ENCODE assay signal across 22 cellular contexts in genomic region chr6:106731144-106731842, GRCh38.
DNase-seq lines count a peak whose midpoint lies in the region; ATAC-seq, FAIRE-seq and TF ChIP-seq lines count a peak whose summit lies in the region.
"Had no signal": no experiment of that assay in that cellular context is flagged by ENCODE, and none has a peak within 500 bp of the region (broad histone marks: within the 10 kb centered on the region; RNA-seq: fewer than 3 reads in every experiment).

No MANE protein-coding gene starts in this region.

- H2AFZ ChIP-seq in GM23248: no peak overlapping the region

- H3F3A ChIP-seq in GM23248 (ENCODE audit: insufficient read depth): no peaks in the 10 kb centered on the region

- no peaks in the 10 kb centered on the region for H3K27me3 Mint-ChIP-seq in Calu3 (ENCODE audit: unreplicated experiment)

- no peak overlapping the region for H3K9ac ChIP-seq in GM23248

- no peaks in the 10 kb centered on the region for H3K9me3 Mint-ChIP-seq in Calu3 (ENCODE audit: low read depth, unreplicated experiment)
- H3K9me3 Mint-ChIP-seq: stimulated activated naive CD8-positive, alpha-beta T cell treated with anti-CD3 and anti-CD28 coated beads, Interleukin-15, amount 100 ng/mL, for 72 hours had no signal

- H3K36me3 Mint-ChIP-seq in Calu3 (ENCODE audit: insufficient read depth, unreplicated experiment): peaks cover 22% of the 10 kb centered on the region

- H3K4me1 ChIP-seq in GM23248 (ENCODE audit: insufficient read depth): no peaks in the 10 kb centered on the region
- H3K4me1 ChIP-seq: adrenal gland, vagina had no signal

- intact Hi-C loops in Calu3 (cut with micrococcal nuclease; ENCODE audit: unreplicated experiment): loop anchor here (2.0 to 5.0 kb wide), 6 partner anchors 16 to 246 kb away; partner anchors contain the start of genes QRSL1 and RTN4IP1

- no peak for ATAC-seq in HG02870 (IDR thresholded peaks at IDR 0.05; ENCODE audit: unreplicated experiment)
- ATAC-seq: stimulated activated naive CD8-positive, alpha-beta T cell treated with anti-CD3 and anti-CD28 coated beads, Interleukin-15, amount 100 ng/mL, for 72 hours had no signal

- CTCF ChIA-PET in Calu3 (lab: Charles Lee): interaction anchor here (0.8 to 1.1 kb wide), 2 partner anchors 11 to 67 kb away, joined by 4 to 5 read pairs; no protein-coding TSS in a partner anchor

- peaks cover 72% of the 10 kb centered on the region for H3K4me1 Mint-ChIP-seq in Calu3 (ENCODE audit: low read depth, unreplicated experiment)
- H3K4me1 Mint-ChIP-seq: stimulated activated naive CD8-positive, alpha-beta T cell treated with anti-CD3 and anti-CD28 coated beads, Interleukin-15, amount 100 ng/mL, for 72 hours had no signal

- H3K27me3 ChIP-seq in GM23248 (replicated peaks; ENCODE audit: insufficient read depth): peaks cover 17% of the 10 kb centered on the region; the same call in 1 of the 2 replicates
- H3K27me3 ChIP-seq: adrenal gland, esophagus squamous epithelium, Peyer's patch, vagina had no signal

- no peaks in the 10 kb centered on the region for H4K20me1 ChIP-seq in GM23248 (ENCODE audit: insufficient read depth)

- peak overlapping the region; percentile 79 for H3K27ac Mint-ChIP-seq in Calu3 (ENCODE audit: unreplicated experiment)
- H3K27ac Mint-ChIP-seq: stimulated activated naive CD8-positive, alpha-beta T cell treated with anti-CD3 and anti-CD28 coated beads, Interleukin-15, amount 100 ng/mL, for 72 hours had no signal

- WGBS in GM23248 (ENCODE audit: low coverage in 1 of 2, low lambda C conversion rate in 2 of 2, missing lambda C conversion rate in 2 of 2), 2 experiments: 27 to 30% methylated on average over 6 of the region's 6 CpGs

- no peaks in the 10 kb centered on the region for H3K79me2 ChIP-seq in GM23248 (ENCODE audit: insufficient read depth)

- H3K9me2 ChIP-seq in GM23248 (ENCODE audit: insufficient read depth): peaks cover 3% of the 10 kb centered on the region; the same call in 1 of the 2 replicates

- in situ Hi-C loops in GM23248 (cut with MboI): no loop called here

- no peak overlapping the region for H3K4me2 ChIP-seq in GM23248 (ENCODE audit: unreplicated experiment)

- H3K4me3 Mint-ChIP-seq in Calu3 (ENCODE audit: low read depth, unreplicated experiment): peak overlapping the region; percentile 6
- H3K4me3 Mint-ChIP-seq: stimulated activated naive CD8-positive, alpha-beta T cell treated with anti-CD3 and anti-CD28 coated beads, Interleukin-15, amount 100 ng/mL, for 72 hours had no signal

- H3K27ac ChIP-seq in GM23248: no peak overlapping the region
- H3K27ac ChIP-seq: adrenal gland, esophagus squamous epithelium, SK-N-MC, vagina had no signal

- no peak overlapping the region for H3K4me3 ChIP-seq in GM23248
- H3K4me3 ChIP-seq: adrenal gland, esophagus squamous epithelium, Peyer's patch, SK-N-MC, vagina had no signal

- FAIRE-seq in RCC 7860 (lab: Jason Lieb, UNC): peak; percentile 98
- FAIRE-seq in D721Med (lab: Jason Lieb, UNC): no peak

- no peaks in the 10 kb centered on the region for H3K9me3 ChIP-seq in GM23248 (ENCODE audit: low read depth)
- H3K9me3 ChIP-seq: adrenal gland, vagina had no signal

- no peaks in the 10 kb centered on the region for H3K36me3 ChIP-seq in GM23248 (ENCODE audit: low read depth)
- H3K36me3 ChIP-seq: adrenal gland, esophagus squamous epithelium, Peyer's patch, vagina had no signal

- TF ChIP-seq CTCF in Calu3 (IDR thresholded peaks at IDR 0.05; ENCODE audit: unreplicated experiment): no peak
- TF ChIP-seq CTCF in D721Med (IDR thresholded peaks at IDR 0.05; ENCODE audit: insufficient read depth, missing control alignments): no peak

- no TSS peak for BruUV-seq in Calu3 (replicated peaks; lab: Mats Ljungman, UMichigan)

- peak; percentile 66 for DNase-seq in Calu3
- DNase-seq in RCC 7860 (ENCODE audit: low spot score): peak; percentile 66
- peak; percentile 65 for DNase-seq in left kidney (ENCODE audit: low read depth, low spot score)
- peak; percentile 99 for DNase-seq in renal cortical epithelial cell (ENCODE audit: low read depth)
- no peak for DNase-seq in D721Med (ENCODE audit: insufficient read length, low spot score)
- DNase-seq in GM23248: no peak
- DNase-seq in A172 (ENCODE audit: low spot score): no peak
- DNase-seq: activated CD4-positive, alpha-beta T cell treated with anti-CD3 and anti-CD28 coated beads for 48 hours; activated CD8-positive, alpha-beta memory T cell treated with anti-CD3 and anti-CD28 coated beads, Interleukin-2, amount 50 U/mL, for 4 hours; activated effector memory CD4-positive, alpha-beta T cell treated with anti-CD3 and anti-CD28 coated beads, Interleukin-2, amount 50 U/mL, for 16 hours; caudate nucleus; effector CD4-positive, alpha-beta T cell; esophagus squamous epithelium; NCI-H1436; Peyer's patch; right cardiac atrium; stimulated activated naive CD8-positive, alpha-beta T cell treated with anti-CD3 and anti-CD28 coated beads, Interleukin-15, amount 100 ng/mL, for 72 hours; T1000 had no signal

Comparison
In these comparisons a context has a peak if more than half of its experiments do, and no peak if none do; other contexts are left out.
1. DNase-seq: peak in Calu3 (single experiment), RCC 7860 (single experiment), left kidney (single experiment) and renal cortical epithelial cell (single experiment); none in D721Med (single experiment), GM23248 (single experiment) and A172 (single experiment).